Comparison of ENCODE assay signal across 14 cellular contexts in genomic region chr10:20622522-20623270, GRCh38.
A peak's percentile ranks its signal among the peaks of the same experiment; 100 is the strongest.
DNase-seq lines count a peak whose midpoint lies in the region; ATAC-seq, FAIRE-seq and TF ChIP-seq lines count a peak whose summit lies in the region.
"Had no signal": no experiment of that assay in that cellular context is flagged by ENCODE, and none has a peak within 500 bp of the region (broad histone marks: within the 10 kb centered on the region; RNA-seq: fewer than 3 reads in every experiment).

No MANE protein-coding gene starts in this region.

- no peaks in the 10 kb centered on the region for H3K36me3 Mint-ChIP-seq in chondrocyte (ENCODE audit: low read depth)
- no peaks in the 10 kb centered on the region for H3K36me3 Mint-ChIP-seq in activated CD8-positive, alpha-beta T cell treated with anti-CD3 and anti-CD28 coated beads, Interleukin-2, amount 10 ng/mL, durations not matched to agents 7 days and 5 days (ENCODE audit: low read depth)
- H3K36me3 Mint-ChIP-seq: activated naive CD8-positive, alpha-beta T cell treated with anti-CD3 and anti-CD28 coated beads, Interleukin-2, amount 10 ng/mL, durations not matched to agents 7 days and 5 days had no signal

- no peak overlapping the region for H3K4me2 ChIP-seq in osteoblast (ENCODE audit: insufficient read depth, low read length)
- H3K4me2 ChIP-seq: PC-9 had no signal

- DNase-seq in AG20443 (ENCODE audit: low spot score): peak; percentile 13
- DNase-seq in NCI-H1048 (lab: John Stamatoyannopoulos, UW): peak; percentile 63
- no peak for DNase-seq in chondrocyte (ENCODE audit: low spot score)
- DNase-seq in osteoblast (ENCODE audit: insufficient read length, low spot score, missing footprints): peak; percentile 36
- DNase-seq in SHP77 treated with DMSO at 0.1 percent for 48 hours (lab: John Stamatoyannopoulos, UW): no peak
- no peak for DNase-seq in activated effector memory CD4-positive, alpha-beta T cell treated with Interleukin-2 at 50 U/mL for 16 hours
- DNase-seq in activated CD8-positive, alpha-beta T cell treated with anti-CD3 and anti-CD28 coated beads, Interleukin-2, amount 10 ng/mL, durations not matched to agents 7 days and 5 days: no peak
- no peak for DNase-seq in RCC 7860 (ENCODE audit: low spot score)
- DNase-seq: activated CD4-positive, alpha-beta T cell treated with anti-CD3 and anti-CD28 coated beads for 36 hours; activated naive CD8-positive, alpha-beta T cell treated with anti-CD3 and anti-CD28 coated beads, Interleukin-2, amount 10 ng/mL, durations not matched to agents 7 days and 5 days; MM.1S; stimulated activated CD4-positive, alpha-beta T cell treated with anti-CD3 and anti-CD28 coated beads, Interleukin-1b, Interleukin-23, amount 100 ng/mL, for 48 hours had no signal

- H4K20me1 ChIP-seq in osteoblast (ENCODE audit: insufficient read depth, low read length): no peaks in the 10 kb centered on the region

- H3K27ac Mint-ChIP-seq in chondrocyte (ENCODE audit: unreplicated experiment): peak overlapping the region; percentile 70
- no peak overlapping the region for H3K27ac Mint-ChIP-seq in activated CD8-positive, alpha-beta T cell treated with anti-CD3 and anti-CD28 coated beads, Interleukin-2, amount 10 ng/mL, durations not matched to agents 7 days and 5 days
- H3K27ac Mint-ChIP-seq: activated CD4-positive, alpha-beta T cell treated with anti-CD3 and anti-CD28 coated beads for 36 hours; activated naive CD8-positive, alpha-beta T cell treated with anti-CD3 and anti-CD28 coated beads, Interleukin-2, amount 10 ng/mL, durations not matched to agents 7 days and 5 days had no signal

- no peaks in the 10 kb centered on the region for H3K36me3 ChIP-seq in osteoblast (ENCODE audit: insufficient read depth, low read length)

- H3K4me1 Mint-ChIP-seq in chondrocyte (ENCODE audit: low read depth): peaks cover 14% of the 10 kb centered on the region
- no peaks in the 10 kb centered on the region for H3K4me1 Mint-ChIP-seq in activated CD8-positive, alpha-beta T cell treated with anti-CD3 and anti-CD28 coated beads, Interleukin-2, amount 10 ng/mL, durations not matched to agents 7 days and 5 days (ENCODE audit: low read depth)
- H3K4me1 Mint-ChIP-seq: activated CD4-positive, alpha-beta T cell treated with anti-CD3 and anti-CD28 coated beads for 36 hours; activated naive CD8-positive, alpha-beta T cell treated with anti-CD3 and anti-CD28 coated beads, Interleukin-2, amount 10 ng/mL, durations not matched to agents 7 days and 5 days had no signal

- no peak overlapping the region for H3K4me3 Mint-ChIP-seq in chondrocyte (ENCODE audit: unreplicated experiment)
- H3K4me3 Mint-ChIP-seq in activated CD8-positive, alpha-beta T cell treated with anti-CD3 and anti-CD28 coated beads, Interleukin-2, amount 10 ng/mL, durations not matched to agents 7 days and 5 days: no peak overlapping the region
- H3K4me3 Mint-ChIP-seq: activated CD4-positive, alpha-beta T cell treated with anti-CD3 and anti-CD28 coated beads for 36 hours; activated naive CD8-positive, alpha-beta T cell treated with anti-CD3 and anti-CD28 coated beads, Interleukin-2, amount 10 ng/mL, durations not matched to agents 7 days and 5 days had no signal

- H3K9me3 ChIP-seq in osteoblast (ENCODE audit: low read depth, low read length): no peaks in the 10 kb centered on the region
- H3K9me3 ChIP-seq: Caco-2 had no signal

- peak overlapping the region; percentile 58 for H3K27ac ChIP-seq in osteoblast (ENCODE audit: low read depth, low read length)
- H3K27ac ChIP-seq: PC-9 had no signal

- H3K4me1 ChIP-seq in osteoblast (ENCODE audit: insufficient read depth, low read length): peaks cover 6% of the 10 kb centered on the region

- no peaks in the 10 kb centered on the region for H3K9me3 Mint-ChIP-seq in chondrocyte (ENCODE audit: low read depth)
- no peaks in the 10 kb centered on the region for H3K9me3 Mint-ChIP-seq in activated CD8-positive, alpha-beta T cell treated with anti-CD3 and anti-CD28 coated beads, Interleukin-2, amount 10 ng/mL, durations not matched to agents 7 days and 5 days (ENCODE audit: insufficient read depth)
- H3K9me3 Mint-ChIP-seq: activated naive CD8-positive, alpha-beta T cell treated with anti-CD3 and anti-CD28 coated beads, Interleukin-2, amount 10 ng/mL, durations not matched to agents 7 days and 5 days had no signal

- FAIRE-seq in RCC 7860 (lab: Jason Lieb, UNC): no peak

- CTCF ChIA-PET in activated CD8-positive, alpha-beta T cell treated with anti-CD3 and anti-CD28 coated beads, Interleukin-2, amount 10 ng/mL, durations not matched to agents 7 days and 5 days (lab: Charles Lee): no interaction called here

- no peaks in the 10 kb centered on the region for H3K27me3 ChIP-seq in osteoblast (ENCODE audit: insufficient read depth, low read length)

- ATAC-seq in activated CD8-positive, alpha-beta T cell treated with anti-CD3 and anti-CD28 coated beads, Interleukin-2, amount 10 ng/mL, durations not matched to agents 7 days and 5 days: no peak
- ATAC-seq: activated CD4-positive, alpha-beta T cell treated with anti-CD3 and anti-CD28 coated beads for 36 hours had no signal

- POLR2A ChIA-PET in activated CD8-positive, alpha-beta T cell treated with anti-CD3 and anti-CD28 coated beads, Interleukin-2, amount 10 ng/mL, durations not matched to agents 7 days and 5 days (lab: Charles Lee): no interaction called here

- H3K79me2 ChIP-seq in osteoblast (ENCODE audit: insufficient read depth, low read length): no peaks in the 10 kb centered on the region

- H3K27me3 Mint-ChIP-seq in chondrocyte (ENCODE audit: low read depth): no peaks in the 10 kb centered on the region
- no peaks in the 10 kb centered on the region for H3K27me3 Mint-ChIP-seq in activated CD8-positive, alpha-beta T cell treated with anti-CD3 and anti-CD28 coated beads, Interleukin-2, amount 10 ng/mL, durations not matched to agents 7 days and 5 days (ENCODE audit: low read depth)
- H3K27me3 Mint-ChIP-seq: activated CD4-positive, alpha-beta T cell treated with anti-CD3 and anti-CD28 coated beads for 36 hours; activated naive CD8-positive, alpha-beta T cell treated with anti-CD3 and anti-CD28 coated beads, Interleukin-2, amount 10 ng/mL, durations not matched to agents 7 days and 5 days had no signal

- no peak overlapping the region for H3K4me3 ChIP-seq in osteoblast (ENCODE audit: insufficient read depth, low read length)
- H3K4me3 ChIP-seq: PC-9 had no signal

- TF ChIP-seq CTCF in chondrocyte (IDR thresholded peaks at IDR 0.05) (no peak), osteoblast (IDR thresholded peaks at IDR 0.05; ENCODE audit: extremely low read depth, low read depth, low read length) (no peak)

- H2AFZ ChIP-seq in osteoblast (ENCODE audit: low read length): no peak overlapping the region
- H2AFZ ChIP-seq: PC-9 had no signal

Comparison
In these comparisons a context has a peak if more than half of its experiments do, and no peak if none do; other contexts are left out.
1. DNase-seq: peak in AG20443 (single experiment), NCI-H1048 (single experiment) and osteoblast (single experiment); none in chondrocyte (single experiment), SHP77 treated with DMSO at 0.1 percent for 48 hours (single experiment), activated effector memory CD4-positive, alpha-beta T cell treated with Interleukin-2 at 50 U/mL for 16 hours (single experiment), activated CD8-positive, alpha-beta T cell treated with anti-CD3 and anti-CD28 coated beads, Interleukin-2, amount 10 ng/mL, durations not matched to agents 7 days and 5 days (single experiment) and RCC 7860 (single experiment).